ENCODE assay signal across 23 cellular contexts in genomic region chr15:52796228-52796521, GRCh38. TPM values are rescaled to one million over a fixed set of nuclear protein-coding genes. Genes with fewer than 3 reads are reported as not detected.
"Had no signal": no experiment of that assay in that cellular context is flagged by ENCODE, and none has a peak within 500 bp of the region (broad histone marks: within the 10 kb centered on the region; RNA-seq: fewer than 3 reads in every experiment).

No MANE protein-coding gene starts in this region.

- DNase-seq: activated CD4-positive, alpha-beta T cell treated with anti-CD3 and anti-CD28 coated beads, Interleukin-2, amount 50 U/mL, for 4 hours; activated CD4-positive, CD25-positive, alpha-beta regulatory T cell treated with anti-CD3 and anti-CD28 coated beads, Interleukin-2, amount 50 U/mL, for 72 hours; activated CD8-positive, alpha-beta memory T cell treated with anti-CD3 and anti-CD28 coated beads, Interleukin-2, amount 50 U/mL, for 48 hours; activated CD8-positive, alpha-beta T cell treated with anti-CD3 and anti-CD28 coated beads, Interleukin-2, amount 10 ng/mL, durations not matched to agents 7 days and 5 days; activated naive CD8-positive, alpha-beta T cell treated with anti-CD3 and anti-CD28 coated beads, Interleukin-2, amount 50 U/mL, for 24 hours; activated T-cell treated with anti-CD3 and anti-CD28 coated beads, Interleukin-2, amount 50 U/mL, for 1 hour; amniotic stem cell; body of pancreas; central memory CD4-positive, alpha-beta T cell; MG63; NCI-H1105; NCI-H1436; NCI-H1694 treated with DMSO at 0.1 percent for 48 hours; NCI-H2029 treated with DMSO at 0.1 percent for 48 hours; NCI-H345; NCI-H510A; NCI-H526 treated with DMSO at 0.1 percent for 48 hours; NK-92 treated with Interleukin-12 subunit alpha and Interleukin-12 subunit beta, amount 100 ng/mL, for 24 hours; SHP77 treated with DMSO at 0.1 percent for 48 hours had no signal

- H3K9me3 Mint-ChIP-seq: activated naive CD4-positive, alpha-beta T cell treated with anti-CD3 and anti-CD28 coated beads, Interleukin-2, amount 50 U/mL, for 72 hours; activated naive CD8-positive, alpha-beta T cell treated with anti-CD3 and anti-CD28 coated beads, Interleukin-2, amount 50 U/mL, for 24 hours; T-helper 1 cell treated with Interleukin-12 subunit alpha and Interleukin-12 subunit beta and Interleukin-4 antibody, amounts not matched to agents 30 μg/mL and 1 μg/mL, for 36 hours had no signal

- H3K9me3 ChIP-seq: ascending aorta, body of pancreas, MG63 had no signal

- H3K4me1 ChIP-seq: ascending aorta had no signal

- H3K36me3 ChIP-seq: ascending aorta, MG63 had no signal

- H3K4me3 ChIP-seq: ascending aorta, body of pancreas, MG63 had no signal

- H3K4me3 Mint-ChIP-seq: activated CD8-positive, alpha-beta T cell treated with anti-CD3 and anti-CD28 coated beads, Interleukin-2, amount 10 ng/mL, durations not matched to agents 7 days and 5 days; activated naive CD8-positive, alpha-beta T cell treated with anti-CD3 and anti-CD28 coated beads, Interleukin-2, amount 50 U/mL, for 24 hours had no signal

- ATAC-seq: activated CD8-positive, alpha-beta T cell treated with anti-CD3 and anti-CD28 coated beads, Interleukin-2, amount 10 ng/mL, durations not matched to agents 7 days and 5 days; activated naive CD4-positive, alpha-beta T cell treated with anti-CD3 and anti-CD28 coated beads, Interleukin-2, amount 50 U/mL, for 72 hours; activated naive CD8-positive, alpha-beta T cell treated with anti-CD3 and anti-CD28 coated beads, Interleukin-2, amount 50 U/mL, for 24 hours; body of pancreas had no signal

- H3K27ac ChIP-seq: ascending aorta, body of pancreas had no signal

- H3K27ac Mint-ChIP-seq: activated CD8-positive, alpha-beta T cell treated with anti-CD3 and anti-CD28 coated beads, Interleukin-2, amount 10 ng/mL, durations not matched to agents 7 days and 5 days; activated naive CD8-positive, alpha-beta T cell treated with anti-CD3 and anti-CD28 coated beads, Interleukin-2, amount 50 U/mL, for 24 hours had no signal

- H3K27me3 ChIP-seq: body of pancreas had no signal

RNA-seq across cellular contexts. Expression of gene ONECUT1, which starts 6.0 kb away (rescaled TPM):
- total RNA-seq: activated CD8-positive, alpha-beta T cell treated with anti-CD3 and anti-CD28 coated beads, Interleukin-2, amount 10 ng/mL, durations not matched to agents 7 days and 5 days; activated naive CD4-positive, alpha-beta T cell treated with anti-CD3 and anti-CD28 coated beads, Interleukin-2, amount 50 U/mL, for 72 hours; bronchial epithelial cell had no signal
